Comparison of ENCODE assay signal across 8 cellular contexts in the genomic region with DNA sequence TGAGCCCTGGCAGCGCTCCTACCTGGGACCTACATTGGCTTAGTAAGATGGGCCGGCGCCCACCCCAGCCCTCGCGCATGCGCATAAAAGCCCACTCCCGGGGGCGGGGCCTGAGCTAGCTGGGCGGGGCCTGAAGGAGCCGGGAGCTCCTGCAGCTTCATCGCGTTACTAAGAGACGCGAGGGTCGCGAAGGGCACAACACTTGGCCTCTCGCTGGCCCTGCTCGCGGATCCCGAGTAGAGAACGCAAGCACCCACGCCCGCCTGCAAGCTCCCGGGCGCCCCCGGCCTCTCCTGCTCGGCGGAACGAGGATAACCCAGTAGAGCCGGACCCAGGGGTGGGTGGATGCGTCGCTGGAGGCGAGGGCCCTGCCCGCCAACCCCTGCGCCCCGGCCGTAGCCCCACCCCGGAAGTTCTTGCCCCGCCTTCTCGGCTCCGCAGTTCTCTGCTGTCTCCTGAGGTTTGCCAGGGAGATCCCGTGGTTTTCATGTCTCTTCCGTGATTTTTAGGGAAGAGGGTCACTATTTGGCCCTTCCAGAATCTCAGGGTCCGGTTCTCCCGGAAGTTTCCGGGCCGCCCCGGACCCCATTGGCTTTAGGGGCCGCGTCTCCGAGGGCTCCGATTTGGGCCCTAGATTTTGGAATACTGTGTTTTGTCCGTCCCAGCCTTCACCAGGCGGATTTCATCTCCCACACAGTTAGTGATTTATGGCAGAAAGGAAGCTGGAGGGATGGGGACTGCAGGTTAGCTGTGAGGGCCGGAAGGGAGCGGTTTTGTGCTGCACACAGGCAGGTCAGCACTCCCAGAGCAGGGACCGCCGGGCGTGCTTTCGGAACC. TPM values are rescaled to one million over a fixed set of nuclear protein-coding genes. Genes with fewer than 3 reads are reported as not detected.
A peak's percentile ranks its signal among the peaks of the same experiment; 100 is the strongest.
DNase-seq lines count a peak whose midpoint lies in the region; ATAC-seq and TF ChIP-seq lines count a peak whose summit lies in the region.

Gene MEIG1, plus strand, starts transcription at position 168 of the 837 bp plus-strand sequence. CDS start 7,081 bp downstream, outside the sequence.

- TF ChIP-seq POLR2A in right lobe of liver (IDR thresholded peaks at IDR 0.05), result peak; percentile 71

- ATAC-seq in GM19397 (IDR thresholded peaks at IDR 0.05; ENCODE audit: unreplicated experiment), result peak; percentile 81
- ATAC-seq in HG03565 (IDR thresholded peaks at IDR 0.05; ENCODE audit: unreplicated experiment), result peak; percentile 59
- peak; percentile 97 to 99 (median 97) for ATAC-seq in right lobe of liver

- WGBS in right lobe of liver (ENCODE audit: insufficient coverage, low coverage, low lambda C conversion rate, missing lambda C conversion rate), result under 1% methylated on average over 17 of the region's 60 CpGs

- H3K4me3 ChIP-seq in right lobe of liver, result peak within 1 kb of the TSS; percentile 73 to 89 (median 78)

- H3K27ac ChIP-seq in right lobe of liver, result peak within 1 kb of the TSS; percentile 79 to 94 (median 92)

- no peaks in the 10 kb centered on the region for H3K9me3 ChIP-seq in right lobe of liver

- H3K27me3 ChIP-seq in right lobe of liver, result no peaks in the 10 kb centered on the region

- DNase-seq in CD1c-positive myeloid dendritic cell (ENCODE audit: extremely low spot score), result peak; percentile 92
- peak; percentile 75 for DNase-seq in NCI-H748 treated with DMSO at 0.1 percent for 48 hours (lab: John Stamatoyannopoulos, UW)
- DNase-seq in activated CD4-positive, alpha-beta T cell treated with anti-CD3 and anti-CD28 coated beads, Interleukin-2, amount 50 U/mL, for 48 hours, result peak; percentile 95 to 96
- DNase-seq in dermis microvascular lymphatic vessel endothelial cell (ENCODE audit: low read depth in 2 of 2), result peak; percentile 85 to 87
- DNase-seq in right lobe of liver, result peak; percentile 94 to 97 (median 96)
- peak; percentile 92 for DNase-seq in stimulated activated CD4-positive, alpha-beta T cell treated with anti-CD3 and anti-CD28 coated beads, Interleukin-4, amount 100 ng/mL, for 24 hours

- intact Hi-C loops in right lobe of liver (cut with DNase I), result no loop called here

- H3K4me1 ChIP-seq in right lobe of liver, result no peaks in the 10 kb centered on the region

- H3K36me3 ChIP-seq in right lobe of liver, result no peaks in the 10 kb centered on the region

- TF ChIP-seq CTCF in right lobe of liver (IDR thresholded peaks at IDR 0.05), result no peak

RNA-seq across cellular contexts. Expression of gene MEIG1, which starts in this region (rescaled TPM):
- total RNA-seq in dermis microvascular lymphatic vessel endothelial cell, result not detected in 2 replicates
- under 1 TPM in 1 of 6 experiments, not detected in 5; 0.51 TPM for total RNA-seq in right lobe of liver

Comparison
In these comparisons a context has a peak if more than half of its experiments do, and no peak if none do; other contexts are left out.
1. Peak in every context shown above with its lines: DNase-seq, ATAC-seq, H3K4me3 ChIP-seq and H3K27ac ChIP-seq.
2. Peak in DNase-seq in dermis microvascular lymphatic vessel endothelial cell; RNA of the gene not detected or under 1 TPM.
3. Peak in DNase-seq, ATAC-seq, H3K4me3 ChIP-seq and H3K27ac ChIP-seq in right lobe of liver; RNA of the gene not detected or under 1 TPM.